Comparison of ENCODE assay signal across 1 cellular context in the genomic region with DNA sequence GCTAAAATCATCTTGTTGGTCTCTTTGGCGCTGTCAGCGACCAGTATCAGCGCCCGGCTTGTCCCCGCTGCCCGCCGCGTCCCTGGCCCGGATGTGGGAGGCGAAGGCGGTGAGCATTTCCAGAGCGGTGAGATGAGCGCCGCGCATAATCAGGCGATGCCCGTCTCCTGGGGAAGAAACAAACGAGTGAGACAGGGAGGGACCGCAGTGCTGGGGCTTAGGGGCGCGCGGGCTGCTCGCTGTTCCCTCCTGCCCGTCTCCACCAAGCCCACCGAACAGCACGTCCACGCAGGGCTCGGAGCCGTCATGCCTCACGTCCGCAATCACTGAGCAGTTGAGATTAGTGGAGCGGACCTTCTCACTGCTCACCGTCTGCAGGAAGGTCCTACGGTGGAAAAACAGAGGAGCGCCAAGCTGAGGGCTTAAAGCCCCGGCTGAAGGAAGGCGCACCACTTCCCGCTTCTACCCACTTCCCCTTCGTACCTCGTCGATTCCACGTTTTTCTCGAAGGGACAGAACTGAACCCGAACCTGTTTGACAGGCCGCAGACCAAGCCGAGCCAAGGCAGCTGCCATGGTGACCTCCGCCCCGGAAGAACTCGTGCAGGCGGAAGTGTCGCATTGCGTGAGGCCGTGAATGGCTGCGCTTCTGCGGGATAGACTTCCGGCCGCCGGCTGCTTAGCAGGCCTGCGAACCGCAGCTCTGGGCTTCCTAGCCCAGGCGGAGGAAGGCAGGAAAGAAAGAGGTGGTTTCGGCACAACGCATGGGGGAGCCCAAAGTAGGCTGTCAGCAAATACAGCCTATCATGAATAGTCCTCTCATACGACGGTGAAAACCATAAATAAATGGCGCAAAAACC.
TF ChIP-seq lines count a peak whose summit lies in the region.

A gene (minus strand): TSS at position 595 of the 859 bp plus-strand sequence. CDS start 20 bp downstream, at position 575.

TF ChIP-seq in H1, 55 proteins besides CTCF, POLR2A, EP300 and RAD21 (continues in another document):
- TF ChIP-seq SUZ12 (IDR thresholded peaks at IDR 0.05; ENCODE audit: low read length) (no peak), TCF12 (IDR thresholded peaks at IDR 0.05; ENCODE audit: low read depth, low read length) (0 out of 2 replicates have a peak, but pooled peaks have one; percentile 11), SRF (IDR thresholded peaks at IDR 0.05; ENCODE audit: low read depth, low read length) (no peak), EGR1 (IDR thresholded peaks at IDR 0.05; ENCODE audit: borderline replicate concordance, low read depth, low read length) (no peak), SP1 (IDR thresholded peaks at IDR 0.05; ENCODE audit: low read depth, low read length) (no peak), CBX5 (IDR thresholded peaks at IDR 0.05; ENCODE audit: low read depth, low read length) (no peak), CEBPB (IDR thresholded peaks at IDR 0.05; ENCODE audit: low read depth, low read length) (peak; percentile 34; the same call in 1 of the 2 replicates), HDAC6 (IDR thresholded peaks at IDR 0.05; ENCODE audit: low read depth, low read length) (no peak), RFX5 (IDR thresholded peaks at IDR 0.05; ENCODE audit: borderline replicate concordance, low read depth, low read length) (no peak), CHD2 (IDR thresholded peaks at IDR 0.05; ENCODE audit: low read length) (peak; percentile 90), TAF1 (IDR thresholded peaks at IDR 0.05; ENCODE audit: low read depth, low read length) (peak; percentile 82; the same call in 1 of the 2 replicates), FOSL1 (IDR thresholded peaks at IDR 0.05; ENCODE audit: insufficient read depth, low read depth, low read length) (no peak), SIRT6 (IDR thresholded peaks at IDR 0.05; ENCODE audit: low read length) (no peak), CBX8 (IDR thresholded peaks at IDR 0.05; ENCODE audit: borderline replicate concordance, low read depth, low read length) (no peak), NANOG (IDR thresholded peaks at IDR 0.05; ENCODE audit: insufficient read depth, low read depth, low read length, poor library complexity, severe bottlenecking) (no peak), TAF7 (optimal IDR thresholded peaks at IDR 0.05; ENCODE audit: borderline replicate concordance, low read depth, low read length) (no peak), RNF2 (IDR thresholded peaks at IDR 0.05; ENCODE audit: borderline replicate concordance, low read depth, low read length, missing control alignments, poor library complexity, severe bottlenecking) (no peak), TBP (IDR thresholded peaks at IDR 0.05; ENCODE audit: low read depth, low read length) (peak; percentile 64; the same call in 1 of the 2 replicates), EZH2 (IDR thresholded peaks at IDR 0.05; ENCODE audit: low read depth, low read length, severe bottlenecking) (no peak), SIX5 (IDR thresholded peaks at IDR 0.05; ENCODE audit: low read depth, low read length) (no peak), BACH1 (IDR thresholded peaks at IDR 0.05; ENCODE audit: low read length) (no peak; the same call in 1 of the 2 replicates), ZNF274 (IDR thresholded peaks at IDR 0.05; ENCODE audit: borderline replicate concordance, extremely low read depth, low read length) (no peak), PHF8 (conservative IDR thresholded peaks at IDR 0.05; ENCODE audit: low read depth, low read length) (0 out of 2 replicates have a peak, but pooled peaks have one; percentile 64), BCL11A (IDR thresholded peaks at IDR 0.05; ENCODE audit: low read depth in 2 of 2, low read length in 2 of 2) (no peak), RBBP5 (IDR thresholded peaks at IDR 0.05; ENCODE audit: borderline replicate concordance, low read depth, low read length) (peak; percentile 57; the same call in 1 of the 2 replicates), NRF1 (IDR thresholded peaks at IDR 0.05; ENCODE audit: low read depth, low read length) (no peak), SAP30 (IDR thresholded peaks at IDR 0.05; ENCODE audit: insufficient read depth, insufficient replicate concordance, low read length) (peak; percentile 97), MAFK (IDR thresholded peaks at IDR 0.05; ENCODE audit: low read depth, low read length) (no peak), YY1 (IDR thresholded peaks at IDR 0.05; ENCODE audit: low read depth, low read length) (peak; percentile 93), GABPA (IDR thresholded peaks at IDR 0.05; ENCODE audit: borderline replicate concordance, insufficient read depth, low read length) (peak; percentile 99), RXRA (IDR thresholded peaks at IDR 0.05; ENCODE audit: insufficient read depth, low read depth, low read length) (no peak), SP4 (IDR thresholded peaks at IDR 0.05; ENCODE audit: low read length) (no peak), SIN3A (conservative IDR thresholded peaks at IDR 0.05 in 1 of 2, IDR thresholded peaks at IDR 0.05 in 1 of 2; ENCODE audit: low read depth in 1 of 2, low read length in 2 of 2) (peak in 1 of 2 experiments; percentile 96; a peak in 3 of 4 replicates), TEAD4 (IDR thresholded peaks at IDR 0.05; ENCODE audit: low read depth, low read length) (peak; percentile 13; the same call in 1 of the 2 replicates), SP2 (IDR thresholded peaks at IDR 0.05; ENCODE audit: low read length) (no peak), HDAC2 (IDR thresholded peaks at IDR 0.05; ENCODE audit: borderline replicate concordance in 1 of 2, low read depth in 2 of 2, low read length in 2 of 2) (peak in 1 of 2 experiments; percentile 94; a peak in 2 of 4 replicates), ASH2L (IDR thresholded peaks at IDR 0.05; ENCODE audit: low read length) (peak; percentile 83), GTF2F1 (IDR thresholded peaks at IDR 0.05; ENCODE audit: borderline replicate concordance, low read depth, low read length) (peak; percentile 72; the same call in 1 of the 2 replicates), CREB1 (IDR thresholded peaks at IDR 0.05) (peak; percentile 78), POU5F1 (IDR thresholded peaks at IDR 0.05; ENCODE audit: low read depth, low read length) (no peak), KDM5A (IDR thresholded peaks at IDR 0.05; ENCODE audit: low read length) (peak; percentile 79), POLR2AphosphoS5 (IDR thresholded peaks at IDR 0.05; ENCODE audit: low read depth, low read length) (peak; percentile 94), KDM4A (IDR thresholded peaks at IDR 0.05; ENCODE audit: low read depth, low read length, severe bottlenecking) (peak; percentile 61), BRCA1 (IDR thresholded peaks at IDR 0.05; ENCODE audit: low read depth, low read length) (no peak), JUND (IDR thresholded peaks at IDR 0.05; ENCODE audit: low read length) (no peak), CHD1 (IDR thresholded peaks at IDR 0.05; ENCODE audit: low read depth, low read length) (no peak), JUN (IDR thresholded peaks at IDR 0.05; ENCODE audit: low read depth, low read length) (no peak), KDM1A (IDR thresholded peaks at IDR 0.05; ENCODE audit: borderline replicate concordance, low read length) (no peak)
- TF ChIP-seq, protein P1, sequence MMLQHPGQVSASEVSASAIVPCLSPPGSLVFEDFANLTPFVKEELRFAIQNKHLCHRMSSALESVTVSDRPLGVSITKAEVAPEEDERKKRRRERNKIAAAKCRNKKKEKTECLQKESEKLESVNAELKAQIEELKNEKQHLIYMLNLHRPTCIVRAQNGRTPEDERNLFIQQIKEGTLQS (IDR thresholded peaks at IDR 0.05; ENCODE audit: insufficient read depth, low read depth, low read length): no peak
- TF ChIP-seq, protein P2, sequence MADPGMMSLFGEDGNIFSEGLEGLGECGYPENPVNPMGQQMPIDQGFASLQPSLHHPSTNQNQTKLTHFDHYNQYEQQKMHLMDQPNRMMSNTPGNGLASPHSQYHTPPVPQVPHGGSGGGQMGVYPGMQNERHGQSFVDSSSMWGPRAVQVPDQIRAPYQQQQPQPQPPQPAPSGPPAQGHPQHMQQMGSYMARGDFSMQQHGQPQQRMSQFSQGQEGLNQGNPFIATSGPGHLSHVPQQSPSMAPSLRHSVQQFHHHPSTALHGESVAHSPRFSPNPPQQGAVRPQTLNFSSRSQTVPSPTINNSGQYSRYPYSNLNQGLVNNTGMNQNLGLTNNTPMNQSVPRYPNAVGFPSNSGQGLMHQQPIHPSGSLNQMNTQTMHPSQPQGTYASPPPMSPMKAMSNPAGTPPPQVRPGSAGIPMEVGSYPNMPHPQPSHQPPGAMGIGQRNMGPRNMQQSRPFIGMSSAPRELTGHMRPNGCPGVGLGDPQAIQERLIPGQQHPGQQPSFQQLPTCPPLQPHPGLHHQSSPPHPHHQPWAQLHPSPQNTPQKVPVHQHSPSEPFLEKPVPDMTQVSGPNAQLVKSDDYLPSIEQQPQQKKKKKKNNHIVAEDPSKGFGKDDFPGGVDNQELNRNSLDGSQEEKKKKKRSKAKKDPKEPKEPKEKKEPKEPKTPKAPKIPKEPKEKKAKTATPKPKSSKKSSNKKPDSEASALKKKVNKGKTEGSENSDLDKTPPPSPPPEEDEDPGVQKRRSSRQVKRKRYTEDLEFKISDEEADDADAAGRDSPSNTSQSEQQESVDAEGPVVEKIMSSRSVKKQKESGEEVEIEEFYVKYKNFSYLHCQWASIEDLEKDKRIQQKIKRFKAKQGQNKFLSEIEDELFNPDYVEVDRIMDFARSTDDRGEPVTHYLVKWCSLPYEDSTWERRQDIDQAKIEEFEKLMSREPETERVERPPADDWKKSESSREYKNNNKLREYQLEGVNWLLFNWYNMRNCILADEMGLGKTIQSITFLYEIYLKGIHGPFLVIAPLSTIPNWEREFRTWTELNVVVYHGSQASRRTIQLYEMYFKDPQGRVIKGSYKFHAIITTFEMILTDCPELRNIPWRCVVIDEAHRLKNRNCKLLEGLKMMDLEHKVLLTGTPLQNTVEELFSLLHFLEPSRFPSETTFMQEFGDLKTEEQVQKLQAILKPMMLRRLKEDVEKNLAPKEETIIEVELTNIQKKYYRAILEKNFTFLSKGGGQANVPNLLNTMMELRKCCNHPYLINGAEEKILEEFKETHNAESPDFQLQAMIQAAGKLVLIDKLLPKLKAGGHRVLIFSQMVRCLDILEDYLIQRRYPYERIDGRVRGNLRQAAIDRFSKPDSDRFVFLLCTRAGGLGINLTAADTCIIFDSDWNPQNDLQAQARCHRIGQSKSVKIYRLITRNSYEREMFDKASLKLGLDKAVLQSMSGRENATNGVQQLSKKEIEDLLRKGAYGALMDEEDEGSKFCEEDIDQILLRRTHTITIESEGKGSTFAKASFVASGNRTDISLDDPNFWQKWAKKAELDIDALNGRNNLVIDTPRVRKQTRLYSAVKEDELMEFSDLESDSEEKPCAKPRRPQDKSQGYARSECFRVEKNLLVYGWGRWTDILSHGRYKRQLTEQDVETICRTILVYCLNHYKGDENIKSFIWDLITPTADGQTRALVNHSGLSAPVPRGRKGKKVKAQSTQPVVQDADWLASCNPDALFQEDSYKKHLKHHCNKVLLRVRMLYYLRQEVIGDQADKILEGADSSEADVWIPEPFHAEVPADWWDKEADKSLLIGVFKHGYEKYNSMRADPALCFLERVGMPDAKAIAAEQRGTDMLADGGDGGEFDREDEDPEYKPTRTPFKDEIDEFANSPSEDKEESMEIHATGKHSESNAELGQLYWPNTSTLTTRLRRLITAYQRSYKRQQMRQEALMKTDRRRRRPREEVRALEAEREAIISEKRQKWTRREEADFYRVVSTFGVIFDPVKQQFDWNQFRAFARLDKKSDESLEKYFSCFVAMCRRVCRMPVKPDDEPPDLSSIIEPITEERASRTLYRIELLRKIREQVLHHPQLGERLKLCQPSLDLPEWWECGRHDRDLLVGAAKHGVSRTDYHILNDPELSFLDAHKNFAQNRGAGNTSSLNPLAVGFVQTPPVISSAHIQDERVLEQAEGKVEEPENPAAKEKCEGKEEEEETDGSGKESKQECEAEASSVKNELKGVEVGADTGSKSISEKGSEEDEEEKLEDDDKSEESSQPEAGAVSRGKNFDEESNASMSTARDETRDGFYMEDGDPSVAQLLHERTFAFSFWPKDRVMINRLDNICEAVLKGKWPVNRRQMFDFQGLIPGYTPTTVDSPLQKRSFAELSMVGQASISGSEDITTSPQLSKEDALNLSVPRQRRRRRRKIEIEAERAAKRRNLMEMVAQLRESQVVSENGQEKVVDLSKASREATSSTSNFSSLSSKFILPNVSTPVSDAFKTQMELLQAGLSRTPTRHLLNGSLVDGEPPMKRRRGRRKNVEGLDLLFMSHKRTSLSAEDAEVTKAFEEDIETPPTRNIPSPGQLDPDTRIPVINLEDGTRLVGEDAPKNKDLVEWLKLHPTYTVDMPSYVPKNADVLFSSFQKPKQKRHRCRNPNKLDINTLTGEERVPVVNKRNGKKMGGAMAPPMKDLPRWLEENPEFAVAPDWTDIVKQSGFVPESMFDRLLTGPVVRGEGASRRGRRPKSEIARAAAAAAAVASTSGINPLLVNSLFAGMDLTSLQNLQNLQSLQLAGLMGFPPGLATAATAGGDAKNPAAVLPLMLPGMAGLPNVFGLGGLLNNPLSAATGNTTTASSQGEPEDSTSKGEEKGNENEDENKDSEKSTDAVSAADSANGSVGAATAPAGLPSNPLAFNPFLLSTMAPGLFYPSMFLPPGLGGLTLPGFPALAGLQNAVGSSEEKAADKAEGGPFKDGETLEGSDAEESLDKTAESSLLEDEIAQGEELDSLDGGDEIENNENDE (IDR thresholded peaks at IDR 0.05; ENCODE audit: insufficient replicate concordance, low read length): no peak
- TF ChIP-seq, protein P3, sequence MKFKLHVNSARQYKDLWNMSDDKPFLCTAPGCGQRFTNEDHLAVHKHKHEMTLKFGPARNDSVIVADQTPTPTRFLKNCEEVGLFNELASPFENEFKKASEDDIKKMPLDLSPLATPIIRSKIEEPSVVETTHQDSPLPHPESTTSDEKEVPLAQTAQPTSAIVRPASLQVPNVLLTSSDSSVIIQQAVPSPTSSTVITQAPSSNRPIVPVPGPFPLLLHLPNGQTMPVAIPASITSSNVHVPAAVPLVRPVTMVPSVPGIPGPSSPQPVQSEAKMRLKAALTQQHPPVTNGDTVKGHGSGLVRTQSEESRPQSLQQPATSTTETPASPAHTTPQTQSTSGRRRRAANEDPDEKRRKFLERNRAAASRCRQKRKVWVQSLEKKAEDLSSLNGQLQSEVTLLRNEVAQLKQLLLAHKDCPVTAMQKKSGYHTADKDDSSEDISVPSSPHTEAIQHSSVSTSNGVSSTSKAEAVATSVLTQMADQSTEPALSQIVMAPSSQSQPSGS (IDR thresholded peaks at IDR 0.05; ENCODE audit: low read length): peak; percentile 65; the same call in 1 of the 2 replicates
- TF ChIP-seq, protein P4, sequence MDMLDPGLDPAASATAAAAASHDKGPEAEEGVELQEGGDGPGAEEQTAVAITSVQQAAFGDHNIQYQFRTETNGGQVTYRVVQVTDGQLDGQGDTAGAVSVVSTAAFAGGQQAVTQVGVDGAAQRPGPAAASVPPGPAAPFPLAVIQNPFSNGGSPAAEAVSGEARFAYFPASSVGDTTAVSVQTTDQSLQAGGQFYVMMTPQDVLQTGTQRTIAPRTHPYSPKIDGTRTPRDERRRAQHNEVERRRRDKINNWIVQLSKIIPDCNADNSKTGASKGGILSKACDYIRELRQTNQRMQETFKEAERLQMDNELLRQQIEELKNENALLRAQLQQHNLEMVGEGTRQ (IDR thresholded peaks at IDR 0.05; ENCODE audit: low read length): no peak
- TF ChIP-seq, protein P5, sequence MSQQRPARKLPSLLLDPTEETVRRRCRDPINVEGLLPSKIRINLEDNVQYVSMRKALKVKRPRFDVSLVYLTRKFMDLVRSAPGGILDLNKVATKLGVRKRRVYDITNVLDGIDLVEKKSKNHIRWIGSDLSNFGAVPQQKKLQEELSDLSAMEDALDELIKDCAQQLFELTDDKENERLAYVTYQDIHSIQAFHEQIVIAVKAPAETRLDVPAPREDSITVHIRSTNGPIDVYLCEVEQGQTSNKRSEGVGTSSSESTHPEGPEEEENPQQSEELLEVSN (IDR thresholded peaks at IDR 0.05): 0 out of 2 replicates have a peak, but pooled peaks have one; percentile 48
